In genomic region chr9:93464876-93465275, GRCh38 we compare ENCODE assay signal across 1 cellular context.
TF ChIP-seq lines count a peak whose summit lies in the region.

No MANE protein-coding gene starts in this region.

TF ChIP-seq in GM23338, 12 proteins besides CTCF, POLR2A, EP300 and RAD21 (continued from another document):
- TF ChIP-seq ZNF462 (CRISPR knock-in tag; IDR thresholded peaks at IDR 0.05) (no peak), EZH2phosphoT487 (IDR thresholded peaks at IDR 0.05; ENCODE audit: unreplicated experiment) (no peak), ETS1 (IDR thresholded peaks at IDR 0.05) (no peak), EZH2 (IDR thresholded peaks at IDR 0.05; ENCODE audit: low read depth, unreplicated experiment) (no peak)
